In genomic region chr4:57865264-57865663, GRCh38 we compare ENCODE assay signal across 16 cellular contexts.
DNase-seq lines count a peak whose midpoint lies in the region; ATAC-seq and TF ChIP-seq lines count a peak whose summit lies in the region.
"Had no signal": no experiment of that assay in that cellular context is flagged by ENCODE, and none has a peak within 500 bp of the region (broad histone marks: within the 10 kb centered on the region; RNA-seq: fewer than 3 reads in every experiment).

No MANE protein-coding gene starts in this region.

- 77 to 98% methylated on average over 1 of the region's 1 CpG for WGBS in heart right ventricle, 2 donors
- no CpG with 5 or more reads among the region's 1 CpG for WGBS in trophoblast cell (ENCODE audit: extremely low coverage, insufficient coverage, insufficient read length)

- H3K27me3 ChIP-seq in heart right ventricle (no peaks in the 10 kb centered on the region), trophoblast cell (ENCODE audit: insufficient read depth, low read length) (no peaks in the 10 kb centered on the region)
- H3K27me3 ChIP-seq: sigmoid colon, SJCRH30, upper lobe of right lung had no signal

- no peak overlapping the region for H4K12ac ChIP-seq in trophoblast cell (ENCODE audit: low read depth, low read length)

- no peaks in the 10 kb centered on the region for H3K79me2 ChIP-seq in trophoblast cell (ENCODE audit: control insufficient read depth, insufficient read depth, low read length, poor library complexity)

- intact Hi-C loops in heart right ventricle (cut with DNase I) = no loop called here

- DNase-seq in NCI-H1417 treated with DMSO at 0.1 percent for 48 hours (lab: John Stamatoyannopoulos, UW) (no peak), heart right ventricle (no peak), trophoblast cell (no peak)
- no peak for DNase-seq in activated CD4-positive, alpha-beta T cell treated with anti-CD3 and anti-CD28 coated beads for 48 hours
- DNase-seq: activated T-cell treated with anti-CD3 and anti-CD28 coated beads, Interleukin-2, amount 50 U/mL, for 4 hours; DMS79; naive B cell; NCI-H774; sigmoid colon; SJCRH30; upper lobe of right lung had no signal

- H3K23ac ChIP-seq in trophoblast cell (ENCODE audit: low read length) = no peak overlapping the region

- H3K36me3 ChIP-seq in heart right ventricle = no peaks in the 10 kb centered on the region
- H3K36me3 ChIP-seq in trophoblast cell (ENCODE audit: control insufficient read depth in 1 of 2, insufficient read depth in 2 of 2, low read length in 2 of 2) = no peaks in the 10 kb centered on the region
- H3K36me3 ChIP-seq: sigmoid colon, SJCRH30, upper lobe of right lung had no signal

- ATAC-seq in GM18498 (IDR thresholded peaks at IDR 0.05; ENCODE audit: unreplicated experiment) (peak; percentile 89), GM19463 (IDR thresholded peaks at IDR 0.05; ENCODE audit: unreplicated experiment) (peak; percentile 80), HG02798 (IDR thresholded peaks at IDR 0.05; ENCODE audit: poor library complexity, unreplicated experiment) (peak; percentile 83), HG03439 (IDR thresholded peaks at IDR 0.05; ENCODE audit: unreplicated experiment) (peak; percentile 70), heart right ventricle (no peak)
- ATAC-seq: activated T-cell treated with anti-CD3 and anti-CD28 coated beads, Interleukin-2, amount 50 U/mL, for 4 hours; upper lobe of right lung had no signal

- no peak overlapping the region for H3K14ac ChIP-seq in trophoblast cell (ENCODE audit: low read length)

- no peak overlapping the region for H4K8ac ChIP-seq in trophoblast cell (ENCODE audit: low read depth, low read length)

- H3K4me2 ChIP-seq in trophoblast cell (ENCODE audit: low read length) = no peak overlapping the region

- H3K4me3 ChIP-seq in heart right ventricle = no peak overlapping the region
- no peak overlapping the region for H3K4me3 ChIP-seq in trophoblast cell (ENCODE audit: low read depth, low read length)
- H3K4me3 ChIP-seq: sigmoid colon, SJCRH30, upper lobe of right lung had no signal

- no peaks in the 10 kb centered on the region for H3K9me3 ChIP-seq in heart right ventricle
- H3K9me3 ChIP-seq in trophoblast cell (ENCODE audit: insufficient read depth, low read depth, low read length) = no peaks in the 10 kb centered on the region
- H3K9me3 ChIP-seq: sigmoid colon, SJCRH30, upper lobe of right lung had no signal

- H3K4me1 ChIP-seq in heart right ventricle (peaks cover 0 to 10% (median 0%) of the 10 kb centered on the region in 9 donors), trophoblast cell (ENCODE audit: control insufficient read depth in 1 of 2, insufficient read depth in 2 of 2, low read length in 2 of 2) (no peaks in the 10 kb centered on the region)
- H3K4me1 ChIP-seq: sigmoid colon, SJCRH30, upper lobe of right lung had no signal

- H2AK5ac ChIP-seq in trophoblast cell (ENCODE audit: low read length) = no peak overlapping the region

- H2BK12ac ChIP-seq in trophoblast cell (ENCODE audit: low read length) = no peak overlapping the region

- H3K27ac ChIP-seq in heart right ventricle (no peak overlapping the region), trophoblast cell (ENCODE audit: low read depth, low read length) (no peak overlapping the region)
- H3K27ac ChIP-seq: sigmoid colon, SJCRH30, upper lobe of right lung, VCaP had no signal

- no peak overlapping the region for H2BK120ac ChIP-seq in trophoblast cell (ENCODE audit: insufficient read depth, low read length, poor library complexity)

- no peak for TF ChIP-seq CTCF in heart right ventricle (IDR thresholded peaks at IDR 0.05)

- no peak overlapping the region for H2AFZ ChIP-seq in trophoblast cell (ENCODE audit: insufficient read depth, low read length, poor library complexity)

- no peak overlapping the region for H3K18ac ChIP-seq in trophoblast cell (ENCODE audit: low read length)

- no peak overlapping the region for H4K91ac ChIP-seq in trophoblast cell (ENCODE audit: low read depth, low read length)

- no peak overlapping the region for H3K4ac ChIP-seq in trophoblast cell (ENCODE audit: low read depth, low read length)

- no peak overlapping the region for H2BK5ac ChIP-seq in trophoblast cell (ENCODE audit: low read depth, low read length, poor library complexity)

- H3K79me1 ChIP-seq in trophoblast cell (ENCODE audit: low read length) = no peaks in the 10 kb centered on the region

- no peak overlapping the region for H3K9ac ChIP-seq in trophoblast cell (ENCODE audit: low read length)

Comparison
In these comparisons a context has a peak if more than half of its experiments do, and no peak if none do; other contexts are left out.
1. ATAC-seq: peak in GM18498 (single experiment), GM19463 (single experiment), HG02798 (single experiment) and HG03439 (single experiment); none in heart right ventricle (0 of 8).